ENCODE assay signal across 31 cellular contexts in the genomic region with DNA sequence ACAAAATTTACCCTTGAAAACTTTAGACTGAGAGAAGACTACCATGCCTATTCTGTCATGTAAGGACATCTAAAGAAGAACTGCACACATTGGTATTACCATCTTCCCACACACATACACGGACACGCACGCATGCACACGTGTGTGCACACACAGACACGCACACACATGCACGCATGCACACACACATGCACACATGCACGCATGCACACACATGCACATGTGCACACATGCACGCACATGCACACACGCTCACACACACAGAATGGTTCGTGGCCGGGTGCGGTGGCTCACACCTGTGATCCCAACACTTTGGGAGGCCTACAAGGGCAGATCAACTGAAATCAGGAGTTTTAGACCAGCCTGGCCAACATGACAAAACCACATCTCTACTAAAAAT.
"Had no signal": no experiment of that assay in that cellular context is flagged by ENCODE, and none has a peak within 500 bp of the region (broad histone marks: within the 10 kb centered on the region; RNA-seq: fewer than 3 reads in every experiment).

No MANE protein-coding gene starts in this region.

- H3K79me2 ChIP-seq: parathyroid adenoma had no signal

- H3K4me2 ChIP-seq: smooth muscle cell had no signal

- H3K27me3 ChIP-seq: neutrophil, ovary, spleen, thyroid gland, tibial nerve, upper lobe of left lung, uterus had no signal

- H3K27ac Mint-ChIP-seq: naive B cell; naive thymus-derived CD8-positive, alpha-beta T cell; natural killer cell treated with Interleukin-12 subunit alpha and Interleukin-12 subunit beta and Interleukin-15 and Interleukin-18, amount 100 ng/mL, for 72 hours; progenitor cell of endocrine pancreas; stimulated activated effector memory CD8-positive, alpha-beta T cell treated with anti-CD3 and anti-CD28 coated beads, Interleukin-12 subunit alpha, Interleukin-12 subunit beta, amount 100 ng/mL, for 72 hours; stimulated activated naive CD8-positive, alpha-beta T cell treated with anti-CD3 and anti-CD28 coated beads, Interleukin-15, Interleukin-2, amounts not matched to agents 100 ng/mL and 50 ng/mL, for 24 hours had no signal

- H3K9me3 ChIP-seq: neutrophil, ovary, psoas muscle, spleen, stomach, thoracic aorta, thyroid gland, tibial nerve, upper lobe of left lung, uterus had no signal

- H3K36me3 ChIP-seq: neutrophil, ovary, spleen, stomach, thoracic aorta, thyroid gland, tibial nerve, upper lobe of left lung, uterus had no signal

- H3K4me1 ChIP-seq: parathyroid adenoma, psoas muscle, spleen, stomach, thyroid gland, tibial nerve, upper lobe of left lung, uterus had no signal

- H3K27ac ChIP-seq: neutrophil, ovary, parathyroid adenoma, psoas muscle, skin epidermis, spleen, stomach, thoracic aorta, thyroid gland, tibial nerve, upper lobe of left lung, uterus had no signal

- ATAC-seq: naive thymus-derived CD8-positive, alpha-beta T cell; natural killer cell treated with Interleukin-12 subunit alpha and Interleukin-12 subunit beta and Interleukin-15 and Interleukin-18, amount 100 ng/mL, for 72 hours; psoas muscle; right cardiac atrium; sciatic nerve; stimulated activated effector memory CD8-positive, alpha-beta T cell treated with anti-CD3 and anti-CD28 coated beads, Interleukin-12 subunit alpha, Interleukin-12 subunit beta, amount 100 ng/mL, for 72 hours; stimulated activated naive B cell treated with anti-CD40 and anti-IgM and Interleukin-4, amounts not matched to agents 10 μg/mL and 1 μg/mL and 100 μg/mL, for 72 hours had no signal

- H3K36me3 Mint-ChIP-seq: naive B cell; natural killer cell treated with Interleukin-12 subunit alpha and Interleukin-12 subunit beta and Interleukin-15 and Interleukin-18, amount 100 ng/mL, for 72 hours; stimulated activated effector memory CD8-positive, alpha-beta T cell treated with anti-CD3 and anti-CD28 coated beads, Interleukin-12 subunit alpha, Interleukin-12 subunit beta, amount 100 ng/mL, for 72 hours; stimulated activated naive B cell treated with anti-CD40 and anti-IgM and Interleukin-4, amounts not matched to agents 10 μg/mL and 1 μg/mL and 100 μg/mL, for 72 hours had no signal

- H2AFZ ChIP-seq: parathyroid adenoma had no signal

- H3K9me3 Mint-ChIP-seq: natural killer cell treated with Interleukin-12 subunit alpha and Interleukin-12 subunit beta and Interleukin-15 and Interleukin-18, amount 100 ng/mL, for 72 hours; nephron progenitor cell had no signal

- H3K27me3 Mint-ChIP-seq: stimulated activated naive CD8-positive, alpha-beta T cell treated with anti-CD3 and anti-CD28 coated beads, Interleukin-15, Interleukin-2, amounts not matched to agents 100 ng/mL and 50 ng/mL, for 24 hours had no signal

- H3K4me3 Mint-ChIP-seq: naive B cell; naive thymus-derived CD8-positive, alpha-beta T cell; natural killer cell treated with Interleukin-12 subunit alpha and Interleukin-12 subunit beta and Interleukin-15 and Interleukin-18, amount 100 ng/mL, for 72 hours; nephron progenitor cell; neural crest cell; stimulated activated effector memory CD8-positive, alpha-beta T cell treated with anti-CD3 and anti-CD28 coated beads, Interleukin-12 subunit alpha, Interleukin-12 subunit beta, amount 100 ng/mL, for 72 hours; stimulated activated naive B cell treated with anti-CD40 and anti-IgM and Interleukin-4, amounts not matched to agents 10 μg/mL and 1 μg/mL and 100 μg/mL, for 72 hours; stimulated activated naive CD8-positive, alpha-beta T cell treated with anti-CD3 and anti-CD28 coated beads, Interleukin-15, Interleukin-2, amounts not matched to agents 100 ng/mL and 50 ng/mL, for 24 hours had no signal

- H3K4me3 ChIP-seq: ovary, psoas muscle, skin epidermis, smooth muscle cell, spleen, stomach, thoracic aorta, thyroid gland, tibial nerve, upper lobe of left lung, uterus had no signal

- H3K9ac ChIP-seq: parathyroid adenoma had no signal

- DNase-seq: naive B cell; naive thymus-derived CD8-positive, alpha-beta T cell; nephron progenitor cell; nucleus accumbens; ovary; posterior cingulate gyrus; psoas muscle; right cardiac atrium; spleen; stimulated activated CD4-positive, alpha-beta T cell treated with anti-CD3 and anti-CD28 coated beads, Interleukin-12 subunit alpha, Interleukin-12 subunit beta, amount 100 ng/mL, for 4 hours; stimulated activated CD4-positive, alpha-beta T cell treated with anti-CD3 and anti-CD28 coated beads, Interleukin-1b, Interleukin-23, amount 100 ng/mL, for 48 hours; stimulated activated CD4-positive, alpha-beta T cell treated with anti-CD3 and anti-CD28 coated beads, Interleukin-4, amount 100 ng/mL, for 24 hours; stimulated activated naive B cell treated with anti-CD40 and anti-IgM and Interleukin-4, amounts not matched to agents 10 μg/mL and 1 μg/mL and 100 μg/mL, for 72 hours; stimulated activated naive CD4-positive, alpha-beta T cell treated with Interleukin-2 at 50 U/mL for 16 hours; stomach; thyroid gland; trophoblast cell; upper lobe of left lung; uterus had no signal

- H3K4me1 Mint-ChIP-seq: naive B cell; naive thymus-derived CD8-positive, alpha-beta T cell; nephron progenitor cell; neural crest cell; stimulated activated effector memory CD8-positive, alpha-beta T cell treated with anti-CD3 and anti-CD28 coated beads, Interleukin-12 subunit alpha, Interleukin-12 subunit beta, amount 100 ng/mL, for 72 hours; stimulated activated naive B cell treated with anti-CD40 and anti-IgM and Interleukin-4, amounts not matched to agents 10 μg/mL and 1 μg/mL and 100 μg/mL, for 72 hours had no signal
